Comparison of ENCODE assay signal across 8 cellular contexts in genomic region chr1:65067491-65068201, GRCh38.
DNase-seq lines count a peak whose midpoint lies in the region; ATAC-seq and TF ChIP-seq lines count a peak whose summit lies in the region.

No MANE protein-coding gene starts in this region.

- H3K4me1 Mint-ChIP-seq in activated T-helper 17 cell treated with anti-CD3 and anti-CD28 coated beads, Interleukin-2, amount 50 U/mL, for 72 hours = peaks cover 30% of the 10 kb centered on the region

- H4K20me1 ChIP-seq in BLaER1 (peaks cover 36% of the 10 kb centered on the region), IMR-90 (ENCODE audit: insufficient read depth, low read length) (no peaks in the 10 kb centered on the region; the same call in 1 of the 2 replicates)

- peak overlapping the region; percentile 90 for H3K23ac ChIP-seq in IMR-90 (ENCODE audit: low read depth, low read length)

- BruUV-seq in IMR-90 (replicated peaks; lab: Mats Ljungman, UMichigan) = no TSS peak
- no TSS peak for BruUV-seq in Panc1 (replicated peaks; lab: Mats Ljungman, UMichigan)

- intact Hi-C loops in IMR-90 (cut with micrococcal nuclease) (loop anchor here (5.0 to 10.0 kb wide), 4 partner anchors 205 to 1177 kb away; no protein-coding TSS in a partner anchor), Panc1 (cut with micrococcal nuclease; ENCODE audit: unreplicated experiment) (loop anchor here (1.0 to 10.0 kb wide), 2 partner anchors 24 to 357 kb away; partner anchors contain the start of genes LEPR and LEPROT)

- no peak for TF ChIP-seq RAD21 in IMR-90 (IDR thresholded peaks at IDR 0.05; ENCODE audit: low read length)

- peak overlapping the region; percentile 37; the same call in 1 of the 2 replicates for H4K91ac ChIP-seq in IMR-90 (ENCODE audit: insufficient read depth, low read depth, low read length)

- peaks cover 39% of the 10 kb centered on the region for H3K4me1 ChIP-seq in BLaER1
- peaks cover 4% of the 10 kb centered on the region; the same call in 1 of the 2 replicates for H3K4me1 ChIP-seq in IMR-90 (ENCODE audit: control insufficient read depth, insufficient read depth, low read length)
- H3K4me1 ChIP-seq in Panc1 (ENCODE audit: control insufficient read depth, insufficient read depth, low read length) = no peaks in the 10 kb centered on the region; the same call in 1 of the 2 replicates
- H3K4me1 ChIP-seq in muscle layer of colon (ENCODE audit: insufficient read depth, low read length) = peaks cover 30% of the 10 kb centered on the region

- H3K4me3 Mint-ChIP-seq in activated T-helper 17 cell treated with anti-CD3 and anti-CD28 coated beads, Interleukin-2, amount 50 U/mL, for 72 hours = peak overlapping the region; percentile 98

- peak overlapping the region; percentile 80 for H3K14ac ChIP-seq in IMR-90 (replicated peaks; ENCODE audit: low read depth, low read length)

- CTCF ChIA-PET in IMR-90 (lab: Yijun Ruan, JAX) = no interaction called here
- CTCF ChIA-PET in Panc1 (lab: Charles Lee) = no interaction called here

- H3K4ac ChIP-seq in IMR-90 (ENCODE audit: low read depth, low read length) = peak overlapping the region; percentile 78

- H3K9me3 ChIP-seq in BLaER1 (no peaks in the 10 kb centered on the region), IMR-90 (ENCODE audit: control insufficient read depth, insufficient read depth, low read length) (no peaks in the 10 kb centered on the region), Panc1 (ENCODE audit: control insufficient read depth, insufficient read depth, low read depth, low read length) (no peaks in the 10 kb centered on the region), muscle layer of colon (ENCODE audit: low read length) (no peaks in the 10 kb centered on the region)

- DNase-seq in IMR-90 (peak; percentile 56), Panc1 (ENCODE audit: low read depth, low spot score) (no peak), fibroblast of mammary gland (ENCODE audit: low read depth) (peak; percentile 74)
- DNase-seq in stimulated activated naive CD4-positive, alpha-beta T cell (lab: John Stamatoyannopoulos, UW) = peak; percentile 41 to 81 (median 55)

- WGBS in IMR-90 (ENCODE audit: extremely low coverage in 2 of 2, insufficient read length in 1 of 2), 2 experiments = 0% methylated on average over 2 of the region's 61 CpGs; no CpG with 5 or more reads in 1 of the 2 experiments

- TF ChIP-seq POLR2A in IMR-90 (IDR thresholded peaks at IDR 0.05; ENCODE audit: low read depth, low read length) = no peak

- H3K79me1 ChIP-seq in IMR-90 (ENCODE audit: low read depth in 1 of 2, low read length in 2 of 2) = no peaks in the 10 kb centered on the region

- peak overlapping the region; percentile 96 for H2AFZ ChIP-seq in IMR-90 (replicated peaks; ENCODE audit: low read length, poor library complexity)

- H3K27me3 ChIP-seq in BLaER1 (no peaks in the 10 kb centered on the region), IMR-90 (ENCODE audit: control insufficient read depth, insufficient read depth, low read length) (peaks cover 5% of the 10 kb centered on the region; the same call in 1 of the 2 replicates), Panc1 (ENCODE audit: control insufficient read depth, insufficient read depth, low read length) (peaks cover 12% of the 10 kb centered on the region), muscle layer of colon (ENCODE audit: control insufficient read depth in 1 of 2, insufficient read depth in 2 of 2, low read length in 2 of 2) (no peaks in the 10 kb centered on the region)

- peak overlapping the region; percentile 64; the same call in 1 of the 2 replicates for H2AK5ac ChIP-seq in IMR-90 (ENCODE audit: low read depth, low read length)

- H3K9me1 ChIP-seq in IMR-90 (ENCODE audit: insufficient read depth, low read length) = no peaks in the 10 kb centered on the region

- in situ Hi-C loops in IMR-90 (cut with MboI; ENCODE audit: low sequenced_read_pairs) (loop anchor here (5.0 to 10.0 kb wide), 2 partner anchors 140 to 357 kb away; partner anchors contain the start of genes LEPR and LEPROT), Panc1 (cut with HindIII; ENCODE audit: low pct_unique_long_range_greater_than_20kb, low sequenced_read_pairs) (no loop called here)

- peak overlapping the region; percentile 50; the same call in 1 of the 2 replicates for H4K5ac ChIP-seq in IMR-90 (ENCODE audit: low read depth, low read length)

- no peak overlapping the region for H2BK20ac ChIP-seq in IMR-90 (ENCODE audit: low read depth, low read length)

- H3K36me3 ChIP-seq in BLaER1 (no peaks in the 10 kb centered on the region), IMR-90 (ENCODE audit: control insufficient read depth, insufficient read depth, low read length) (no peaks in the 10 kb centered on the region), Panc1 (ENCODE audit: control insufficient read depth, insufficient read depth, low read length) (peaks cover 3% of the 10 kb centered on the region; the same call in 1 of the 2 replicates), muscle layer of colon (ENCODE audit: insufficient read depth, low read length) (no peaks in the 10 kb centered on the region)

- peak overlapping the region; percentile 98 for H3K27ac Mint-ChIP-seq in activated T-helper 17 cell treated with anti-CD3 and anti-CD28 coated beads, Interleukin-2, amount 50 U/mL, for 72 hours

- H2AK9ac ChIP-seq in IMR-90 (replicated peaks; ENCODE audit: low read depth, low read length, poor library complexity) = peak overlapping the region; percentile 92

- ATAC-seq in GM19397 (IDR thresholded peaks at IDR 0.05; ENCODE audit: unreplicated experiment) (peak; percentile 24), IMR-90 (ENCODE audit: low read depth) (peak; percentile 30), Panc1 (peak; percentile 64)
- peak; percentile 38 for ATAC-seq in activated T-helper 17 cell treated with anti-CD3 and anti-CD28 coated beads, Interleukin-2, amount 50 U/mL, for 72 hours (replicated peaks)

- H2BK15ac ChIP-seq in IMR-90 (ENCODE audit: low read depth, low read length) = no peak overlapping the region; the same call in 2 of the 3 replicates

- no peaks in the 10 kb centered on the region for H3K27me3 Mint-ChIP-seq in activated T-helper 17 cell treated with anti-CD3 and anti-CD28 coated beads, Interleukin-2, amount 50 U/mL, for 72 hours

- H3K18ac ChIP-seq in IMR-90 (ENCODE audit: low read depth, low read length) = peak overlapping the region; percentile 31

- H3K27ac ChIP-seq in BLaER1 (peak overlapping the region; percentile 92), IMR-90 (ENCODE audit: insufficient read depth, low read length) (peak overlapping the region; percentile 51), Panc1 (ENCODE audit: low read length) (no peak overlapping the region), muscle layer of colon (ENCODE audit: low read depth, low read length) (peak overlapping the region; percentile 99)

- H3K4me3 ChIP-seq in BLaER1 (peak overlapping the region; percentile 76), IMR-90 (ENCODE audit: insufficient read depth, low read depth, low read length) (peak overlapping the region; percentile 58), Panc1 (ENCODE audit: low read depth in 2 of 2, low read length in 2 of 2) (peak overlapping the region; percentile 49 to 68), fibroblast of mammary gland (ENCODE audit: control insufficient read depth, low read depth, low read length) (peak overlapping the region; percentile 79), muscle layer of colon (ENCODE audit: low read depth in 1 of 2, low read length in 2 of 2) (peak overlapping the region; percentile 79 to 80)

- H3K4me2 ChIP-seq in BLaER1 (peak overlapping the region; percentile 95), IMR-90 (ENCODE audit: low read depth, low read length) (peak overlapping the region; percentile 98)

- H4K8ac ChIP-seq in IMR-90 (ENCODE audit: low read depth in 2 of 2, low read length in 2 of 2) = peak overlapping the region; percentile 7 to 59; a peak in 2 of 4 replicates

- H3K36me3 Mint-ChIP-seq in activated T-helper 17 cell treated with anti-CD3 and anti-CD28 coated beads, Interleukin-2, amount 50 U/mL, for 72 hours (ENCODE audit: low read depth) = peaks cover 26% of the 10 kb centered on the region

- H2BK5ac ChIP-seq in IMR-90 (ENCODE audit: low read depth, low read length, poor library complexity, severe bottlenecking) = peak overlapping the region; percentile 2

- peak overlapping the region; percentile 13; the same call in 1 of the 2 replicates for H3K56ac ChIP-seq in IMR-90 (ENCODE audit: extremely low read depth, insufficient read depth, low read length)

- TF ChIP-seq CTCF in IMR-90 (conservative IDR thresholded peaks at IDR 0.05; ENCODE audit: low read depth, low read length) = no peak
- TF ChIP-seq CTCF in Panc1 (IDR thresholded peaks at IDR 0.05) = no peak
- no peak for TF ChIP-seq CTCF in fibroblast of mammary gland (conservative IDR thresholded peaks at IDR 0.05; ENCODE audit: control insufficient read depth, insufficient read depth, low read depth, low read length)

- H3K9ac ChIP-seq in BLaER1 (peak overlapping the region; percentile 85), IMR-90 (ENCODE audit: low read depth, low read length) (peak overlapping the region; percentile 52), muscle layer of colon (ENCODE audit: low read length) (peak overlapping the region; percentile 75)

- dilution Hi-C loops in IMR-90 (cut with HindIII; ENCODE audit: low sequenced_read_pairs, unreplicated experiment) = no loop called here

- POLR2A ChIA-PET in IMR-90 (lab: Charles Lee; ENCODE audit: unreplicated experiment) = no interaction called here
- POLR2A ChIA-PET in Panc1 (lab: Charles Lee) = no interaction called here

- no peaks in the 10 kb centered on the region for H3K9me3 Mint-ChIP-seq in activated T-helper 17 cell treated with anti-CD3 and anti-CD28 coated beads, Interleukin-2, amount 50 U/mL, for 72 hours

- peak overlapping the region; percentile 52 for H2BK120ac ChIP-seq in IMR-90 (ENCODE audit: low read depth, low read length)

TF ChIP-seq in IMR-90, 13 proteins besides CTCF, POLR2A, EP300 and RAD21:
- TF ChIP-seq MXI1 (IDR thresholded peaks at IDR 0.05; ENCODE audit: borderline replicate concordance, low read depth, low read length) (peak; percentile 10; the same call in 1 of the 2 replicates), MAZ (IDR thresholded peaks at IDR 0.05; ENCODE audit: borderline replicate concordance, low read depth, low read length) (peak; percentile 24; the same call in 1 of the 2 replicates), USF2 (IDR thresholded peaks at IDR 0.05; ENCODE audit: low read depth, low read length) (peak; percentile 66), RCOR1 (IDR thresholded peaks at IDR 0.05; ENCODE audit: insufficient replicate concordance, low read length) (no peak)
